ENCODE assay signal across 13 cellular contexts in genomic region chr19:2523630-2524311, GRCh38. TPM values are rescaled to one million over a fixed set of nuclear protein-coding genes. Genes with fewer than 3 reads are reported as not detected.
A peak's percentile ranks its signal among the peaks of the same experiment; 100 is the strongest.
DNase-seq lines count a peak whose midpoint lies in the region; ATAC-seq and TF ChIP-seq lines count a peak whose summit lies in the region.
"Had no signal": no experiment of that assay in that cellular context is flagged by ENCODE, and none has a peak within 500 bp of the region (broad histone marks: within the 10 kb centered on the region; RNA-seq: fewer than 3 reads in every experiment).

No MANE protein-coding gene starts in this region.

- no peaks in the 10 kb centered on the region for H3K9me3 ChIP-seq in right cardiac atrium (ENCODE audit: control insufficient read depth, low read length)
- no peaks in the 10 kb centered on the region for H3K9me3 ChIP-seq in heart left ventricle
- no peaks in the 10 kb centered on the region for H3K9me3 ChIP-seq in uterus
- H3K9me3 ChIP-seq in ovary: no peaks in the 10 kb centered on the region

- TF ChIP-seq POLR2A in heart left ventricle (IDR thresholded peaks at IDR 0.05) (no peak), uterus (IDR thresholded peaks at IDR 0.05) (no peak), ovary (IDR thresholded peaks at IDR 0.05) (no peak)

- H3K4me1 ChIP-seq in right cardiac atrium (ENCODE audit: control insufficient read depth, insufficient read depth, low read length): no peaks in the 10 kb centered on the region
- peaks cover 0 to 20% (median 7%) of the 10 kb centered on the region in 12 donors for H3K4me1 ChIP-seq in heart left ventricle
- peaks cover 0 to 5% of the 10 kb centered on the region in 2 donors for H3K4me1 ChIP-seq in uterus
- no peaks in the 10 kb centered on the region for H3K4me1 ChIP-seq in ovary (ENCODE audit: insufficient read depth)

- no peak for TF ChIP-seq EP300 in ovary (IDR thresholded peaks at IDR 0.05)

- DNase-seq in right cardiac atrium: peak in 2 of 3 donors; percentile 33 to 39
- no peak for DNase-seq in heart left ventricle
- peak in 1 of 2 donors; percentile 78 for DNase-seq in cardiac fibroblast (ENCODE audit: low read depth in 2 of 2)
- no peak for DNase-seq in uterus
- DNase-seq in stimulated activated CD4-positive, alpha-beta T cell treated with anti-CD3 and anti-CD28 coated beads, Interleukin-15, amount 100 ng/mL, for 24 hours: no peak
- no peak for DNase-seq in ovary
- no peak for DNase-seq in HPDE6-E6E7 (ENCODE audit: extremely low spot score)
- DNase-seq: activated CD8-positive, alpha-beta memory T cell treated with anti-CD3 and anti-CD28 coated beads, Interleukin-2, amount 50 U/mL, for 4 hours; effector CD4-positive, alpha-beta T cell; NCI-H2107; stimulated activated CD4-positive, alpha-beta T cell treated with anti-CD3 and anti-CD28 coated beads, Interleukin-1b, Interleukin-23, amount 100 ng/mL, for 48 hours had no signal

- intact Hi-C loops in right cardiac atrium (cut with DNase I): no loop called here
- intact Hi-C loops in heart left ventricle (cut with DNase I): no loop called here
- intact Hi-C loops in uterus (cut with DNase I; ENCODE audit: low total_unique reads): no loop called here
- intact Hi-C loops in ovary (cut with DNase I): no loop called here

- ATAC-seq in right cardiac atrium (no peak), heart left ventricle (no peak)

- no peak overlapping the region for H3K4me3 ChIP-seq in right cardiac atrium (ENCODE audit: low read length)
- H3K4me3 ChIP-seq in heart left ventricle: no peak overlapping the region
- no peak overlapping the region for H3K4me3 ChIP-seq in cardiac fibroblast (replicated peaks in 1 of 2; ENCODE audit: low read depth in 2 of 2, low read length in 2 of 2)
- H3K4me3 ChIP-seq in uterus: no peak overlapping the region
- no peak overlapping the region for H3K4me3 ChIP-seq in ovary

- H3K36me3 ChIP-seq in heart left ventricle (no peaks in the 10 kb centered on the region), uterus (no peaks in the 10 kb centered on the region), ovary (no peaks in the 10 kb centered on the region)

- no peaks in the 10 kb centered on the region for H3K27me3 ChIP-seq in right cardiac atrium (ENCODE audit: control insufficient read depth, insufficient read depth)
- H3K27me3 ChIP-seq in heart left ventricle: no peaks in the 10 kb centered on the region
- no peaks in the 10 kb centered on the region for H3K27me3 ChIP-seq in layer of hippocampus (ENCODE audit: control insufficient read depth, insufficient read depth, low read length)
- H3K27me3 ChIP-seq in uterus: no peaks in the 10 kb centered on the region
- H3K27me3 ChIP-seq in ovary: no peaks in the 10 kb centered on the region

- TF ChIP-seq CTCF in heart left ventricle (IDR thresholded peaks at IDR 0.05) (peak in 1 of 12 donors; percentile 6), cardiac fibroblast (IDR thresholded peaks at IDR 0.05; ENCODE audit: low read depth, low read length) (peak; percentile 51), uterus (IDR thresholded peaks at IDR 0.05) (peak in 1 of 4 experiments; percentile 23), ovary (IDR thresholded peaks at IDR 0.05) (no peak)

- 63% methylated on average over 20 of the region's 20 CpGs for WGBS in right cardiac atrium
- 72 to 85% (median 76%) methylated on average over 20 of the region's 20 CpGs for WGBS in heart left ventricle, 4 donors
- 16 to 22% (median 20%) methylated on average over 20 of the region's 20 CpGs for WGBS in ovary, 3 donors

- H3K27ac ChIP-seq in right cardiac atrium (ENCODE audit: low read length) (no peak overlapping the region), heart left ventricle (no peak overlapping the region), layer of hippocampus (ENCODE audit: low read depth, low read length) (peak overlapping the region; percentile 30), uterus (peak overlapping the region; percentile 47 to 64), ovary (no peak overlapping the region)
- H3K27ac ChIP-seq: HL-60 had no signal

RNA-seq across cellular contexts. Expression of gene GADD45B, which starts 47.8 kb away (rescaled TPM):
- total RNA-seq in right cardiac atrium: 100 to 1,000 TPM in 2 of 4 donors, 10 to 100 TPM in 2; 52.4 to 205 (median 78.9) TPM
- 195 TPM for polyA plus RNA-seq in right cardiac atrium
- 100 to 1,000 TPM in 2 of 9 donors, 10 to 100 TPM in 7; 20.3 to 155 (median 46.6) TPM for total RNA-seq in heart left ventricle
- polyA plus RNA-seq in heart left ventricle: 10 to 100 TPM; 67.2 to 68.4 TPM
- 10 to 100 TPM; 17.6 to 68.2 (median 38.0) TPM for total RNA-seq in uterus
- 100 to 1,000 TPM in 2 of 7 donors, 10 to 100 TPM in 5; 47.0 to 414 (median 73.9) TPM for total RNA-seq in ovary
- 100 to 1,000 TPM in 1 of 2 donors, 10 to 100 TPM in 1; 17.8 to 120 TPM for polyA plus RNA-seq in ovary

Comparison
In these comparisons a context has a peak if more than half of its experiments do, and no peak if none do; other contexts are left out.
1. DNase-seq: peak in right cardiac atrium (2 of 3); none in heart left ventricle (0 of 5), uterus (0 of 2), stimulated activated CD4-positive, alpha-beta T cell treated with anti-CD3 and anti-CD28 coated beads, Interleukin-15, amount 100 ng/mL, for 24 hours (single experiment), ovary (0 of 5) and HPDE6-E6E7 (single experiment).
2. H3K27ac ChIP-seq: peak in layer of hippocampus (single experiment) and uterus (2 of 2); none in right cardiac atrium (single experiment), heart left ventricle (0 of 12) and ovary (0 of 2).